Comparison of ENCODE assay signal across 9 cellular contexts in the genomic region with DNA sequence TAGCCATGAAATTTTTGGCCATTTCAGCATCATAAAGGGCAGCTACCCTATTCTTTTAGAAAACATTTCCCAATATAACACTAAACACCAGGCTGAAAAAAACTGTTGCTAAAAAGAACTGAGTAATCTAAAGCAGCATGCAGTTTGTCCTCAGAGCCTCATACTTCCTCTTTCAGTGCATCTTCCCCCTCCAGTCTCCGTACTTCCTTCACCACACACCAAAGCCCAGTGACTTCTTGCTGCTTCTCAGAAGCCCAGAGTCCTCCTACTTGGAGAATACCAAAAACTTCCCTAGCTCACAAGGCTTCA. TPM values are rescaled to one million over a fixed set of nuclear protein-coding genes. Genes with fewer than 3 reads are reported as not detected.
A peak's percentile ranks its signal among the peaks of the same experiment; 100 is the strongest.
DNase-seq lines count a peak whose midpoint lies in the region; ATAC-seq and TF ChIP-seq lines count a peak whose summit lies in the region.
"Had no signal": no experiment of that assay in that cellular context is flagged by ENCODE, and none has a peak within 500 bp of the region (broad histone marks: within the 10 kb centered on the region; RNA-seq: fewer than 3 reads in every experiment).

No MANE protein-coding gene starts in this region.

- no peaks in the 10 kb centered on the region for H3K36me3 Mint-ChIP-seq in stimulated activated memory B cell treated with anti-CD40 and anti-IgM and Interleukin-4, amounts not matched to agents 10 μg/mL and 1 μg/mL and 100 μg/mL, for 72 hours

- H3K4me3 ChIP-seq in gastrocnemius medialis = no peak overlapping the region
- H3K4me3 ChIP-seq: psoas muscle had no signal

- peak overlapping the region; percentile 80 for H3K27ac Mint-ChIP-seq in stimulated activated memory B cell treated with anti-CD40 and anti-IgM and Interleukin-4, amounts not matched to agents 10 μg/mL and 1 μg/mL and 100 μg/mL, for 72 hours

- TF ChIP-seq CTCF in VCaP (conservative IDR thresholded peaks at IDR 0.05) = no peak
- TF ChIP-seq CTCF in gastrocnemius medialis (IDR thresholded peaks at IDR 0.05 in 4 of 5, conservative IDR thresholded peaks at IDR 0.05 in 1 of 5) = no peak

- no peaks in the 10 kb centered on the region for H3K27me3 ChIP-seq in gastrocnemius medialis

- H3K27ac ChIP-seq in VCaP (peak overlapping the region; percentile 98; the same call in 1 of the 2 replicates), gastrocnemius medialis (peak overlapping the region in 1 of 4 donors; percentile 74)

- no peaks in the 10 kb centered on the region for H3K9me3 Mint-ChIP-seq in stimulated activated memory B cell treated with anti-CD40 and anti-IgM and Interleukin-4, amounts not matched to agents 10 μg/mL and 1 μg/mL and 100 μg/mL, for 72 hours

- no peaks in the 10 kb centered on the region for H3K27me3 Mint-ChIP-seq in stimulated activated memory B cell treated with anti-CD40 and anti-IgM and Interleukin-4, amounts not matched to agents 10 μg/mL and 1 μg/mL and 100 μg/mL, for 72 hours

- H3K4me3 Mint-ChIP-seq in stimulated activated memory B cell treated with anti-CD40 and anti-IgM and Interleukin-4, amounts not matched to agents 10 μg/mL and 1 μg/mL and 100 μg/mL, for 72 hours = peak overlapping the region; percentile 44

- intact Hi-C loops in gastrocnemius medialis (cut with DNase I; ENCODE audit: low total_unique reads) = no loop called here

- ATAC-seq in GM19023 (IDR thresholded peaks at IDR 0.05; ENCODE audit: unreplicated experiment) = peak; percentile 54
- ATAC-seq in HG03066 (IDR thresholded peaks at IDR 0.05; ENCODE audit: low read depth, unreplicated experiment) = peak; percentile 44
- ATAC-seq in stimulated activated memory B cell treated with anti-CD40 and anti-IgM and Interleukin-4, amounts not matched to agents 10 μg/mL and 1 μg/mL and 100 μg/mL, for 72 hours = peak; percentile 88
- no peak for ATAC-seq in gastrocnemius medialis

- in situ Hi-C loops in gastrocnemius medialis (cut with MboI; ENCODE audit: low sequenced_read_pairs in 4 of 4) = loop anchor here in 3 of 4 donors (25.0 kb wide), 1 partner anchor 938 kb away; a partner anchor contains a TSS

- H3K4me1 Mint-ChIP-seq in stimulated activated memory B cell treated with anti-CD40 and anti-IgM and Interleukin-4, amounts not matched to agents 10 μg/mL and 1 μg/mL and 100 μg/mL, for 72 hours = peaks cover 79% of the 10 kb centered on the region

- peaks cover 22 to 40% of the 10 kb centered on the region in 2 donors for H3K4me1 ChIP-seq in gastrocnemius medialis

- H3K9me3 ChIP-seq in gastrocnemius medialis = no peaks in the 10 kb centered on the region
- H3K9me3 ChIP-seq: psoas muscle had no signal

- DNase-seq in GM19238 (ENCODE audit: insufficient read length, low spot score) (no peak), NCI-H748 treated with DMSO at 0.1 percent for 48 hours (lab: John Stamatoyannopoulos, UW) (no peak), gastrocnemius medialis (no peak)
- DNase-seq: activated CD4-positive, CD25-positive, alpha-beta regulatory T cell treated with anti-CD3 and anti-CD28 coated beads, Interleukin-2, amount 50 U/mL, for 72 hours; psoas muscle had no signal

- TF ChIP-seq POLR2A in gastrocnemius medialis (IDR thresholded peaks at IDR 0.05) = no peak

- no peaks in the 10 kb centered on the region for H3K36me3 ChIP-seq in gastrocnemius medialis

RNA-seq across cellular contexts. Expression of a gene that starts 5.7 kb away (rescaled TPM):
- total RNA-seq in gastrocnemius medialis = 10 to 100 TPM; 54.7 to 97.4 (median 61.1) TPM

RNA-seq across cellular contexts. Expression of a gene that starts 51.4 kb away (rescaled TPM):
- not detected for total RNA-seq in gastrocnemius medialis
- total RNA-seq: psoas muscle had no signal

Comparison
In these comparisons a context has a peak if more than half of its experiments do, and no peak if none do; other contexts are left out.
1. ATAC-seq: peak in GM19023 (single experiment), HG03066 (single experiment) and stimulated activated memory B cell treated with anti-CD40 and anti-IgM and Interleukin-4, amounts not matched to agents 10 μg/mL and 1 μg/mL and 100 μg/mL, for 72 hours (single experiment); none in gastrocnemius medialis (0 of 2).